ENCODE assay signal across 1 cellular context in genomic region chr2:230162981-230163380, GRCh38.
TF ChIP-seq lines count a peak whose summit lies in the region.

No MANE protein-coding gene starts in this region.

TF ChIP-seq in K562, 482 proteins besides CTCF, POLR2A, EP300 and RAD21:
- TF ChIP-seq EGR1 (conservative IDR thresholded peaks at IDR 0.05) (0 out of 2 replicates have a peak, but pooled peaks have one; percentile 17), NFIC (IDR thresholded peaks at IDR 0.05) (no peak)
TF ChIP-seq in K562: peak in this region for 1.
